14 cellular contexts compared by ENCODE assay signal in genomic region chr17:35716897-35717839, GRCh38. TPM values are rescaled to one million over a fixed set of nuclear protein-coding genes. Genes with fewer than 3 reads are reported as not detected.
DNase-seq lines count a peak whose midpoint lies in the region; ATAC-seq and TF ChIP-seq lines count a peak whose summit lies in the region.
"Had no signal": no experiment of that assay in that cellular context is flagged by ENCODE, and none has a peak within 500 bp of the region (broad histone marks: within the 10 kb centered on the region; RNA-seq: fewer than 3 reads in every experiment).

No MANE protein-coding gene starts in this region.

- no peak for TF ChIP-seq CTCF in BJ (IDR thresholded peaks at IDR 0.05; ENCODE audit: insufficient read depth, low read depth, low read length)
- TF ChIP-seq CTCF in cardiac fibroblast (IDR thresholded peaks at IDR 0.05; ENCODE audit: low read depth, low read length) = no peak
- TF ChIP-seq CTCF in right atrium auricular region (IDR thresholded peaks at IDR 0.05) = no peak
- TF ChIP-seq CTCF in sigmoid colon (IDR thresholded peaks at IDR 0.05) = no peak
- TF ChIP-seq CTCF in brain microvascular endothelial cell (IDR thresholded peaks at IDR 0.05; ENCODE audit: low read depth, low read length, missing control alignments) = no peak

- H3K4me3 ChIP-seq in BJ (ENCODE audit: low read depth, low read length) = no peak overlapping the region
- no peak overlapping the region for H3K4me3 ChIP-seq in cardiac fibroblast (replicated peaks in 1 of 2; ENCODE audit: low read depth in 2 of 2, low read length in 2 of 2)
- no peak overlapping the region for H3K4me3 ChIP-seq in right atrium auricular region
- H3K4me3 ChIP-seq in sigmoid colon = no peak overlapping the region
- no peak overlapping the region for H3K4me3 ChIP-seq in brain microvascular endothelial cell (ENCODE audit: low read depth, low read length)
- H3K4me3 ChIP-seq: coronary artery had no signal

- ATAC-seq in GM19328 (IDR thresholded peaks at IDR 0.05; ENCODE audit: unreplicated experiment) = no peak

- peak in 1 of 4 donors; percentile 81 for TF ChIP-seq EP300 in sigmoid colon (IDR thresholded peaks at IDR 0.05)

- no peak for TF ChIP-seq POLR2A in sigmoid colon (IDR thresholded peaks at IDR 0.05)

- H3K36me3 ChIP-seq in BJ (ENCODE audit: control insufficient read depth, insufficient read depth, low read length) = peaks cover 5% of the 10 kb centered on the region
- H3K36me3 ChIP-seq in right atrium auricular region = peaks cover 8% of the 10 kb centered on the region
- peaks cover 0 to 49% (median 2%) of the 10 kb centered on the region in 4 donors for H3K36me3 ChIP-seq in sigmoid colon
- H3K36me3 ChIP-seq in brain microvascular endothelial cell (replicated peaks) = peaks cover 26% of the 10 kb centered on the region

- H3K27ac ChIP-seq in right atrium auricular region (peak overlapping the region; percentile 68 to 90), sigmoid colon (peak overlapping the region; percentile 19 to 81 (median 36)), brain microvascular endothelial cell (no peak overlapping the region)

- 74 to 83% methylated on average over 5 of the region's 5 CpGs for WGBS in sigmoid colon, 2 donors

- POLR2A ChIA-PET in BJ (lab: Charles Lee) = no interaction called here

- H3K27me3 ChIP-seq in BJ (ENCODE audit: control insufficient read depth, insufficient read depth, low read length) (no peaks in the 10 kb centered on the region), right atrium auricular region (no peaks in the 10 kb centered on the region), sigmoid colon (no peaks in the 10 kb centered on the region), brain microvascular endothelial cell (replicated peaks) (no peaks in the 10 kb centered on the region)

- H3K4me1 ChIP-seq in right atrium auricular region = peaks cover 0 to 62% of the 10 kb centered on the region in 2 donors
- peaks cover 0 to 21% (median 15%) of the 10 kb centered on the region in 4 donors for H3K4me1 ChIP-seq in sigmoid colon

- intact Hi-C loops in sigmoid colon (cut with DNase I) = no loop called here

- DNase-seq in BJ (ENCODE audit: low read depth) (peak; percentile 4), cardiac fibroblast (ENCODE audit: low read depth in 2 of 2) (peak; percentile 14 to 45), right atrium auricular region (ENCODE audit: low spot score) (no peak), sigmoid colon (no peak), brain microvascular endothelial cell (no peak), DMS153 (lab: John Stamatoyannopoulos, UW) (no peak), NCI-H2196 (lab: John Stamatoyannopoulos, UW; ENCODE audit: unreplicated experiment) (no peak)
- DNase-seq: Calu3, NCI-H2107, SIG-M5, substantia nigra had no signal

- in situ Hi-C loops in brain microvascular endothelial cell (cut with HindIII; ENCODE audit: low pct_ligation_motif_present, low sequenced_read_pairs) = no loop called here

- CTCF ChIA-PET in BJ (lab: Yijun Ruan, JAX) = interaction anchor here (0.6 to 3.2 kb wide), 5 partner anchors 10 to 480 kb away, joined by 3 to 18 read pairs (median 4); no protein-coding TSS in a partner anchor

- H3K9me3 ChIP-seq in right atrium auricular region (no peaks in the 10 kb centered on the region), sigmoid colon (no peaks in the 10 kb centered on the region)

RNA-seq across cellular contexts. Expression of gene RASL10B, which starts 14.3 kb away (rescaled TPM):
- polyA plus RNA-seq in BJ (2011; rRNA removed) (3.2 and 4.5 TPM in 2 replicates), sigmoid colon (1 to 10 TPM in 1 of 3 donors, under 1 TPM in 1, not detected in 1; 0.60 to 1.8 TPM)
- 4.1 and 8.4 TPM in 2 replicates for polyA minus RNA-seq in BJ (2011; rRNA and poly(A)+ RNA removed)
- total RNA-seq in right atrium auricular region (10 to 100 TPM; 39.2 to 61.9 TPM), sigmoid colon (1 to 10 TPM; 3.6 to 5.5 (median 3.8) TPM)

RNA-seq across cellular contexts. Expression of gene GAS2L2, which starts 35.9 kb away (rescaled TPM):
- polyA plus RNA-seq in BJ (2011; rRNA removed) (not detected in 2 replicates), sigmoid colon (under 1 TPM in 1 of 3 donors, not detected in 2; 0.06 TPM)
- polyA minus RNA-seq in BJ (2011; rRNA and poly(A)+ RNA removed) = not detected in 2 replicates
- total RNA-seq in right atrium auricular region (not detected), sigmoid colon (not detected)
- total RNA-seq: Calu3 had no signal

RNA-seq across cellular contexts. Expression of gene C17orf50, which starts 43.5 kb away (rescaled TPM):
- not detected in 2 replicates for polyA plus RNA-seq in BJ (2011; rRNA removed)
- not detected in 2 replicates for polyA minus RNA-seq in BJ (2011; rRNA and poly(A)+ RNA removed)
- not detected for total RNA-seq in right atrium auricular region
- not detected for total RNA-seq in sigmoid colon
- under 1 TPM in 1 of 3 donors, not detected in 2; 0.07 TPM for polyA plus RNA-seq in sigmoid colon
- total RNA-seq: Calu3, myocyte had no signal

Comparison
In these comparisons a context has a peak if more than half of its experiments do, and no peak if none do; other contexts are left out.
1. DNase-seq: peak in BJ (single experiment) and cardiac fibroblast (2 of 2); none in right atrium auricular region (single experiment), sigmoid colon (single experiment), brain microvascular endothelial cell (single experiment), DMS153 (single experiment) and NCI-H2196 (single experiment).
2. RNA of gene RASL10B, which starts 14.3 kb away (total RNA-seq): 39.2 to 61.9 TPM in right atrium auricular region; 3.6 to 5.5 TPM in sigmoid colon; every median in the first group is over 4 times any median in the second.